ENCODE assay signal across 26 cellular contexts in genomic region chr2:230805353-230806017, GRCh38. TPM values are rescaled to one million over a fixed set of nuclear protein-coding genes. Genes with fewer than 3 reads are reported as not detected.
DNase-seq lines count a peak whose midpoint lies in the region; ATAC-seq and TF ChIP-seq lines count a peak whose summit lies in the region.
"Had no signal": no experiment of that assay in that cellular context is flagged by ENCODE, and none has a peak within 500 bp of the region (broad histone marks: within the 10 kb centered on the region; RNA-seq: fewer than 3 reads in every experiment).

No MANE protein-coding gene starts in this region.

- no peaks in the 10 kb centered on the region for H3K27me3 Mint-ChIP-seq in CD8-positive, alpha-beta T cell (ENCODE audit: low read depth)
- no peaks in the 10 kb centered on the region for H3K27me3 Mint-ChIP-seq in activated CD4-positive, alpha-beta memory T cell treated with anti-CD3 and anti-CD28 coated beads, Interleukin-2, amount 10 ng/mL, durations not matched to agents 7 days and 5 days
- H3K27me3 Mint-ChIP-seq in central memory CD8-positive, alpha-beta T cell = no peaks in the 10 kb centered on the region
- H3K27me3 Mint-ChIP-seq: effector memory CD8-positive, alpha-beta T cell had no signal

- CTCF ChIA-PET in CD8-positive, alpha-beta T cell (lab: Charles Lee) = interaction anchor here (1.0 to 1.6 kb wide), 2 partner anchors 9 to 19 kb away, joined by 4 to 5 read pairs; no protein-coding TSS in a partner anchor
- CTCF ChIA-PET in activated CD4-positive, alpha-beta memory T cell treated with anti-CD3 and anti-CD28 coated beads, Interleukin-2, amount 10 ng/mL, durations not matched to agents 7 days and 5 days (lab: Charles Lee) = interaction anchor here (0.9 to 1.3 kb wide), 4 partner anchors 9 to 137 kb away, joined by 3 to 4 read pairs (median 3); no protein-coding TSS in a partner anchor

- H3K27me3 ChIP-seq in CD8-positive, alpha-beta T cell (ENCODE audit: insufficient read depth, low read length) = no peaks in the 10 kb centered on the region
- H3K27me3 ChIP-seq in ascending aorta = no peaks in the 10 kb centered on the region
- H3K27me3 ChIP-seq: foreskin keratinocyte, upper lobe of left lung had no signal

- H3K27ac ChIP-seq in CD8-positive, alpha-beta T cell (ENCODE audit: low read depth, low read length) = no peak overlapping the region
- H3K27ac ChIP-seq in ascending aorta = no peak overlapping the region
- H3K27ac ChIP-seq: A549, coronary artery, foreskin keratinocyte, PC-9, upper lobe of left lung had no signal

- TF ChIP-seq CTCF in CD8-positive, alpha-beta T cell (IDR thresholded peaks at IDR 0.05) = no peak
- no peak for TF ChIP-seq CTCF in ascending aorta (IDR thresholded peaks at IDR 0.05)

- no peak overlapping the region for H3K4me3 ChIP-seq in CD8-positive, alpha-beta T cell (ENCODE audit: low read depth, low read length)
- H3K4me3 ChIP-seq in ascending aorta = no peak overlapping the region
- H3K4me3 ChIP-seq: A549, coronary artery, lung, mucosa of descending colon, PC-9, upper lobe of left lung had no signal

- peaks cover 7% of the 10 kb centered on the region for H3K4me1 Mint-ChIP-seq in CD8-positive, alpha-beta T cell (ENCODE audit: low read depth)
- peaks cover 37% of the 10 kb centered on the region for H3K4me1 Mint-ChIP-seq in activated CD4-positive, alpha-beta memory T cell treated with anti-CD3 and anti-CD28 coated beads, Interleukin-2, amount 10 ng/mL, durations not matched to agents 7 days and 5 days
- peaks cover 9% of the 10 kb centered on the region for H3K4me1 Mint-ChIP-seq in central memory CD8-positive, alpha-beta T cell
- H3K4me1 Mint-ChIP-seq: nephron had no signal

- ATAC-seq in CD8-positive, alpha-beta T cell = no peak
- no peak for ATAC-seq in central memory CD8-positive, alpha-beta T cell (replicated peaks; ENCODE audit: extremely low read depth, poor library complexity, severe bottlenecking)
- ATAC-seq in GM19324 (IDR thresholded peaks at IDR 0.05; ENCODE audit: low FRiP score, unreplicated experiment) = no peak
- ATAC-seq: A549; effector memory CD8-positive, alpha-beta T cell; foreskin keratinocyte; mucosa of descending colon; Right ventricle myocardium inferior had no signal

- intact Hi-C loops in CD8-positive, alpha-beta T cell (cut with DNase I, micrococcal nuclease) = no loop called here
- intact Hi-C loops in head of caudate nucleus (cut with DNase I) (no loop called here), ascending aorta (cut with DNase I) (no loop called here)

- no peaks in the 10 kb centered on the region for H3K4me1 ChIP-seq in CD8-positive, alpha-beta T cell (ENCODE audit: insufficient read depth, low read length)
- H3K4me1 ChIP-seq in ascending aorta = no peaks in the 10 kb centered on the region
- H3K4me1 ChIP-seq: A549, foreskin keratinocyte, upper lobe of left lung had no signal

- DNase-seq in activated CD4-positive, alpha-beta T cell treated with anti-CD3 and anti-CD28 coated beads, Interleukin-2, amount 50 U/mL, for 48 hours = peak; percentile 41 to 53
- DNase-seq in activated CD4-positive, alpha-beta T cell treated with anti-CD3 and anti-CD28 coated beads, Interleukin-2, amount 50 U/mL, for 1 hour = no peak
- no peak for DNase-seq in CD8-positive, alpha-beta T cell
- no peak for DNase-seq in activated CD4-positive, alpha-beta memory T cell treated with anti-CD3 and anti-CD28 coated beads, Interleukin-2, amount 10 ng/mL, durations not matched to agents 7 days and 5 days
- DNase-seq in central memory CD8-positive, alpha-beta T cell (ENCODE audit: low spot score in 2 of 2) = no peak
- DNase-seq in head of caudate nucleus = no peak
- no peak for DNase-seq in ascending aorta (ENCODE audit: low spot score in 2 of 2)
- DNase-seq: AML-193; effector memory CD8-positive, alpha-beta T cell; foreskin keratinocyte; HCEC 1CT; mucosa of descending colon; NCI-H1092 treated with DMSO at 0.1 percent for 48 hours; NCI-H187; NCI-H2171; NCI-H524; NK-92 treated with Interleukin-12 subunit alpha and Interleukin-12 subunit beta, amount 100 ng/mL, for 24 hours; PC-9; upper lobe of left lung had no signal

- no peak overlapping the region for H3K4me3 Mint-ChIP-seq in CD8-positive, alpha-beta T cell
- H3K4me3 Mint-ChIP-seq in activated CD4-positive, alpha-beta memory T cell treated with anti-CD3 and anti-CD28 coated beads, Interleukin-2, amount 10 ng/mL, durations not matched to agents 7 days and 5 days = no peak overlapping the region
- H3K4me3 Mint-ChIP-seq in central memory CD8-positive, alpha-beta T cell = no peak overlapping the region
- H3K4me3 Mint-ChIP-seq: effector memory CD8-positive, alpha-beta T cell; nephron; T-helper 2 cell treated with Interferon-gamma antibody and Interleukin-4, amounts not matched to agents 5 μg/mL and 100 μg/mL, for 36 hours had no signal

- H3K9me3 Mint-ChIP-seq in CD8-positive, alpha-beta T cell = no peaks in the 10 kb centered on the region
- peaks cover 4% of the 10 kb centered on the region for H3K9me3 Mint-ChIP-seq in activated CD4-positive, alpha-beta memory T cell treated with anti-CD3 and anti-CD28 coated beads, Interleukin-2, amount 10 ng/mL, durations not matched to agents 7 days and 5 days
- H3K9me3 Mint-ChIP-seq in central memory CD8-positive, alpha-beta T cell = no peaks in the 10 kb centered on the region
- H3K9me3 Mint-ChIP-seq: effector memory CD8-positive, alpha-beta T cell had no signal

- peaks cover 74% of the 10 kb centered on the region for H3K36me3 Mint-ChIP-seq in CD8-positive, alpha-beta T cell
- peaks cover 74% of the 10 kb centered on the region for H3K36me3 Mint-ChIP-seq in activated CD4-positive, alpha-beta memory T cell treated with anti-CD3 and anti-CD28 coated beads, Interleukin-2, amount 10 ng/mL, durations not matched to agents 7 days and 5 days (ENCODE audit: low read depth)
- H3K36me3 Mint-ChIP-seq in central memory CD8-positive, alpha-beta T cell (ENCODE audit: insufficient read depth) = peaks cover 23% of the 10 kb centered on the region

- H3K36me3 ChIP-seq in CD8-positive, alpha-beta T cell (ENCODE audit: insufficient read depth, low read length) = peaks cover 3% of the 10 kb centered on the region
- peaks cover 12 to 15% of the 10 kb centered on the region in 2 donors for H3K36me3 ChIP-seq in ascending aorta

- POLR2A ChIA-PET in CD8-positive, alpha-beta T cell (lab: Charles Lee) = interaction anchor here (1.1 kb wide), 1 partner anchor 12 kb away, joined by 5 read pairs; no protein-coding TSS in a partner anchor
- POLR2A ChIA-PET in activated CD4-positive, alpha-beta memory T cell treated with anti-CD3 and anti-CD28 coated beads, Interleukin-2, amount 10 ng/mL, durations not matched to agents 7 days and 5 days (lab: Charles Lee) = interaction anchor here (0.7 to 1.2 kb wide), 3 partner anchors 9 to 91 kb away, joined by 3 to 4 read pairs (median 3); no protein-coding TSS in a partner anchor

- H3K27ac Mint-ChIP-seq in CD8-positive, alpha-beta T cell = peak overlapping the region; percentile 37
- H3K27ac Mint-ChIP-seq in activated CD4-positive, alpha-beta memory T cell treated with anti-CD3 and anti-CD28 coated beads, Interleukin-2, amount 10 ng/mL, durations not matched to agents 7 days and 5 days = peak overlapping the region; percentile 6
- peak overlapping the region; percentile 63 for H3K27ac Mint-ChIP-seq in central memory CD8-positive, alpha-beta T cell (ENCODE audit: low read depth)
- H3K27ac Mint-ChIP-seq: nephron had no signal

- no peaks in the 10 kb centered on the region for H3K9me3 ChIP-seq in CD8-positive, alpha-beta T cell (ENCODE audit: low read length)
- no peaks in the 10 kb centered on the region for H3K9me3 ChIP-seq in ascending aorta
- H3K9me3 ChIP-seq: A549, mucosa of descending colon, upper lobe of left lung had no signal

RNA-seq across cellular contexts. Expression of gene ITM2C, which starts 59.3 kb away (rescaled TPM):
- 10 to 100 TPM; 23.2 to 27.4 TPM for total RNA-seq in CD8-positive, alpha-beta T cell
- 10 to 100 TPM; 25.4 to 26.8 TPM for total RNA-seq in activated CD4-positive, alpha-beta memory T cell treated with anti-CD3 and anti-CD28 coated beads, Interleukin-2, amount 10 ng/mL, durations not matched to agents 7 days and 5 days
- total RNA-seq in ascending aorta = 84.9 TPM

Comparison
In these comparisons a context has a peak if more than half of its experiments do, and no peak if none do; other contexts are left out.
1. DNase-seq: peak in activated CD4-positive, alpha-beta T cell treated with anti-CD3 and anti-CD28 coated beads, Interleukin-2, amount 50 U/mL, for 48 hours (2 of 2); none in activated CD4-positive, alpha-beta T cell treated with anti-CD3 and anti-CD28 coated beads, Interleukin-2, amount 50 U/mL, for 1 hour (single experiment), CD8-positive, alpha-beta T cell (0 of 7), activated CD4-positive, alpha-beta memory T cell treated with anti-CD3 and anti-CD28 coated beads, Interleukin-2, amount 10 ng/mL, durations not matched to agents 7 days and 5 days (single experiment), central memory CD8-positive, alpha-beta T cell (0 of 2), head of caudate nucleus (0 of 42) and ascending aorta (0 of 2).
2. H3K27ac Mint-ChIP-seq: peak in every context shown above with its lines; median percentile 63 in central memory CD8-positive, alpha-beta T cell; 37 in CD8-positive, alpha-beta T cell; 6 in activated CD4-positive, alpha-beta memory T cell treated with anti-CD3 and anti-CD28 coated beads, Interleukin-2, amount 10 ng/mL, durations not matched to agents 7 days and 5 days.